Comparison of ENCODE assay signal across 20 cellular contexts in the genomic region with DNA sequence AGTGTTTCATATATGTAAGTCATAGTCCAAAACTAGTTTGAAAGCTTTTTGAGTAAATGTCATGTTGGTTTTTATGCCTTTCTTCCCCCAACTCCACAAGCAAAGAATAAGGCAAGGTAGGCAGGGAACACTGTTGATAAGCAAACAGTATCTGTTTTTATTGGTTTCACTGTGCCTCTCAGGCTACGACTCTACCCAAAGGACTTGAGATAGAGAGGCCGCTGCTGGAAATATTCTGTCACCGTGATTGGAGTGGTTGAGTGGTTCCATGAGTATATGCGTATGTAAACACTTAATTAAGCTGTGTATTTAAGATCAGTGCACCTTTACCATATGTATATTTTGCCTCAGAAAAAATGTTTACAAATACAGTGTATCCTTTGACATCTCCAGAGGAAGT.
A peak's percentile ranks its signal among the peaks of the same experiment; 100 is the strongest.
DNase-seq lines count a peak whose midpoint lies in the region; ATAC-seq, FAIRE-seq and TF ChIP-seq lines count a peak whose summit lies in the region.
"Had no signal": no experiment of that assay in that cellular context is flagged by ENCODE, and none has a peak within 500 bp of the region (broad histone marks: within the 10 kb centered on the region; RNA-seq: fewer than 3 reads in every experiment).

No MANE protein-coding gene starts in this region.

- intact Hi-C loops in mucosa of descending colon (cut with DNase I, micrococcal nuclease) = no loop called here

- H3K9me3 ChIP-seq in mucosa of descending colon = no peaks in the 10 kb centered on the region
- H3K9me3 ChIP-seq: right lobe of liver had no signal

- no peak for TF ChIP-seq CTCF in mucosa of descending colon (IDR thresholded peaks at IDR 0.05)

- H3K4me3 ChIP-seq in mucosa of descending colon = no peak overlapping the region
- H3K4me3 ChIP-seq: right lobe of liver had no signal

- no peaks in the 10 kb centered on the region for H3K4me1 ChIP-seq in mucosa of descending colon (ENCODE audit: low read depth)
- H3K4me1 ChIP-seq: right lobe of liver had no signal

- ATAC-seq in mucosa of descending colon (peak; percentile 47), HG03442 (IDR thresholded peaks at IDR 0.05; ENCODE audit: unreplicated experiment) (no peak)
- ATAC-seq: right lobe of liver, T-cell had no signal

- DNase-seq in NCI-H187 treated with DMSO at 0.1 percent for 48 hours (lab: John Stamatoyannopoulos, UW) = peak; percentile 5
- DNase-seq in NCI-H187 (lab: John Stamatoyannopoulos, UW) = no peak
- DNase-seq in NCI-H1092 treated with DMSO at 0.1 percent for 48 hours (lab: John Stamatoyannopoulos, UW) = peak; percentile 85
- DNase-seq in NCI-H510A (lab: John Stamatoyannopoulos, UW) = peak; percentile 44
- DNase-seq in mucosa of descending colon = no peak
- no peak for DNase-seq in hepatic stellate cell (ENCODE audit: low spot score)
- no peak for DNase-seq in HTR-8/SVneo (ENCODE audit: insufficient read length, low spot score)
- DNase-seq: activated naive CD4-positive, alpha-beta T cell; activated T-cell treated with anti-CD3 and anti-CD28 coated beads for 4 hours; caudate nucleus; COR-L47; foreskin fibroblast; HCEC 1CT; KBM-7; kidney; MV-4-11; right lobe of liver; T-cell had no signal

- no peaks in the 10 kb centered on the region for H3K36me3 ChIP-seq in mucosa of descending colon (ENCODE audit: low read depth)
- H3K36me3 ChIP-seq: right lobe of liver had no signal

- no peak for FAIRE-seq in HTR-8/SVneo (lab: Jason Lieb, UNC)
- FAIRE-seq: kidney, urothelium cell line had no signal

Comparison
In these comparisons a context has a peak if more than half of its experiments do, and no peak if none do; other contexts are left out.
1. DNase-seq: peak in NCI-H187 treated with DMSO at 0.1 percent for 48 hours (single experiment), NCI-H1092 treated with DMSO at 0.1 percent for 48 hours (single experiment) and NCI-H510A (single experiment); none in NCI-H187 (0 of 2), mucosa of descending colon (0 of 3), hepatic stellate cell (single experiment) and HTR-8/SVneo (single experiment).